Comparison of ENCODE assay signal across 19 cellular contexts in the genomic region with DNA sequence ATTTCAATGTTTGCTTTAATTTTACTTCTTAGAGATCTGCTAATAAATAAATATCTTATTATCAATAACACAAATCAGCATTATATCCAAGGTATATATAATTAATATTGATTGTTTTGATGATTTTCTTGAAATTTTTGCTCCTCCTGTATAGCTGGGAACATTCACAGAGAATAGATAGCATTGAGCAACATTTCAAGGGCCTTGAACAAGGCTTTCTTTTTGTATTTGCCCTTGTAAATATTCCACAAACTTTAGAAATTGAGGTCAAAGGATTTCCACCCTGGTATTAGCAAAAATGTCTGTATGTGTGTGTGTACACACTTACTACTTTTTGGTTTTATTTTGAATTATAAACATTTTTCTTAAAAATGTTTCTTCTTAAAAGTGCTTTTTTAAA.
DNase-seq lines count a peak whose midpoint lies in the region; ATAC-seq, FAIRE-seq and TF ChIP-seq lines count a peak whose summit lies in the region.
"Had no signal": no experiment of that assay in that cellular context is flagged by ENCODE, and none has a peak within 500 bp of the region (broad histone marks: within the 10 kb centered on the region; RNA-seq: fewer than 3 reads in every experiment).

No MANE protein-coding gene starts in this region.

- H3K4me3 ChIP-seq in liver (ENCODE audit: low read depth in 1 of 3, low read length in 3 of 3) (no peak overlapping the region), uterus (no peak overlapping the region), A673 (ENCODE audit: low read depth, low read length, poor library complexity, severe bottlenecking) (no peak overlapping the region)
- H3K4me3 ChIP-seq: BLaER1 treated with 17β-estradiol and CSF1 and Interleukin-3, amounts not matched to agents 10 nM and 100 nM had no signal

- POLR2A ChIA-PET in A673 (lab: Charles Lee; ENCODE audit: low non-redundant PET), result no interaction called here

- H3K36me3 ChIP-seq in liver (ENCODE audit: control insufficient read depth in 4 of 4, insufficient read depth in 3 of 4, low read depth in 1 of 4, low read length in 3 of 4) (no peaks in the 10 kb centered on the region), uterus (no peaks in the 10 kb centered on the region), A673 (ENCODE audit: insufficient read depth, low read length, poor library complexity, severe bottlenecking) (no peaks in the 10 kb centered on the region)

- H3K27ac ChIP-seq in liver (ENCODE audit: low read depth in 1 of 2, low read length in 2 of 2) (no peak overlapping the region), uterus (no peak overlapping the region), A673 (ENCODE audit: low read depth, low read length, poor library complexity, severe bottlenecking) (no peak overlapping the region)
- H3K27ac ChIP-seq: 22Rv1; BLaER1 treated with 17β-estradiol and CSF1 and Interleukin-3, amounts not matched to agents 10 nM and 100 nM; C4-2B had no signal

- no peak for DNase-seq in left lobe of liver (ENCODE audit: low spot score)
- DNase-seq in uterus, result no peak
- DNase-seq in A673 (ENCODE audit: low spot score), result no peak
- DNase-seq: AML-193; Caco-2; Calu3; CD4-positive, alpha-beta T cell; CD8-positive, alpha-beta T cell; DMS79 treated with DMSO at 0.1 percent for 48 hours; GF-D8 had no signal

- no peak overlapping the region for H3K9ac ChIP-seq in liver (ENCODE audit: low read depth in 1 of 2, low read length in 2 of 2)
- H3K9ac ChIP-seq: BLaER1 treated with 17β-estradiol and CSF1 and Interleukin-3, amounts not matched to agents 10 nM and 100 nM had no signal

- H3K9me3 ChIP-seq in liver (ENCODE audit: control insufficient read depth in 4 of 4, low read length in 3 of 4) (no peaks in the 10 kb centered on the region), uterus (no peaks in the 10 kb centered on the region), A673 (ENCODE audit: low read depth, low read length, poor library complexity, severe bottlenecking) (no peaks in the 10 kb centered on the region)
- H3K9me3 ChIP-seq: Caco-2 had no signal

- TF ChIP-seq RAD21 in liver (IDR thresholded peaks at IDR 0.05), result no peak

- ATAC-seq in left lobe of liver (peak; percentile 68), HG03439 (IDR thresholded peaks at IDR 0.05; ENCODE audit: unreplicated experiment) (no peak)
- ATAC-seq: CD8-positive, alpha-beta T cell had no signal

- peak; percentile 37 for FAIRE-seq in A204.1 (lab: Jason Lieb, UNC)
- FAIRE-seq: D721Med, GM12891, GM19239 had no signal

- intact Hi-C loops in uterus (cut with DNase I; ENCODE audit: low total_unique reads), result no loop called here
- intact Hi-C loops in A673 (cut with micrococcal nuclease; ENCODE audit: unreplicated experiment), result no loop called here

- no TSS peak for BruUV-seq in A673 (replicated peaks; lab: Mats Ljungman, UMichigan)

- TF ChIP-seq CTCF in liver (IDR thresholded peaks at IDR 0.05; ENCODE audit: low read depth, low read length, missing input control) (no peak), uterus (IDR thresholded peaks at IDR 0.05) (no peak), A673 (conservative IDR thresholded peaks at IDR 0.05; ENCODE audit: low read depth, low read length) (no peak)

- H3K4me1 ChIP-seq in liver (ENCODE audit: control insufficient read depth in 4 of 4, insufficient read depth in 4 of 4, low read length in 3 of 4), result peaks cover 0 to 8% (median 0%) of the 10 kb centered on the region in 4 donors
- H3K4me1 ChIP-seq in uterus, result no peaks in the 10 kb centered on the region
- H3K4me1 ChIP-seq in A673 (ENCODE audit: insufficient read depth, low read length, poor library complexity, severe bottlenecking), result no peaks in the 10 kb centered on the region
- H3K4me1 ChIP-seq: Caco-2 had no signal

- H3K27me3 ChIP-seq in liver (ENCODE audit: control insufficient read depth in 4 of 4, insufficient read depth in 4 of 4, low read length in 3 of 4) (no peaks in the 10 kb centered on the region), uterus (no peaks in the 10 kb centered on the region), A673 (replicated peaks; ENCODE audit: insufficient read depth, low read depth, low read length, poor library complexity) (no peaks in the 10 kb centered on the region)
- H3K27me3 ChIP-seq: BLaER1 treated with 17β-estradiol and CSF1 and Interleukin-3, amounts not matched to agents 10 nM and 100 nM had no signal

- TF ChIP-seq POLR2A in uterus (IDR thresholded peaks at IDR 0.05), result no peak

- CTCF ChIA-PET in A673 (lab: Charles Lee), result no interaction called here

TF ChIP-seq in liver, 16 proteins besides CTCF, POLR2A, EP300 and RAD21:
- TF ChIP-seq FOXA2 (IDR thresholded peaks at IDR 0.05) (peak; percentile 24), FOXA1 (IDR thresholded peaks at IDR 0.05) (no peak), RXRA (IDR thresholded peaks at IDR 0.05) (peak; percentile 21 to 50), HNF4G (IDR thresholded peaks at IDR 0.05) (no peak), HNF4A (conservative IDR thresholded peaks at IDR 0.05) (peak; percentile 32 to 51), YY1 (IDR thresholded peaks at IDR 0.05) (peak; percentile 17), TAF1 (conservative IDR thresholded peaks at IDR 0.05) (no peak)
